8 cellular contexts compared by ENCODE assay signal in the genomic region with DNA sequence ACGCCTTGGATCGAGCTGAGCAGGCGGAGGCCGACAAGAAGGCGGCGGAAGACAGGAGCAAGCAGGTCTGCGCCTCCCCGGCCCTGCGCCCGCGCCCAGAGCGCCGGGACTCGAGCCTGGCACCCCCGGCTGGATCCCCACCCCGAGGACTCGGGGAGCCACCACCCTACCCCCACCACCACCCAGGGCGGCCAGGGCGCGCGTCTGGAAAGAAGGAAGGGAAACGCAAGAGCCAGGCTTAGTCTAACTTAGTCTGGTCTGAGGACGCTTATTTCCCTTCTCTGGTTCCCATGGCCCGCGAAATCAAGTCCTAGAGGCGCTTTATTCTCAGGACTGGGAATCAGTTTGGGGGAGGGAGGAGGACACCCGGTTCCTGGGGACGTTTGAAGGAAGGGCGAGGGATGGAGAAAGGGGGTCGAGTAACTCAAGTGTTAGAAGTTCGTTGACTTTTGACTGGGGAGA. TPM values are rescaled to one million over a fixed set of nuclear protein-coding genes. Genes with fewer than 3 reads are reported as not detected.
DNase-seq lines count a peak whose midpoint lies in the region; ATAC-seq and TF ChIP-seq lines count a peak whose summit lies in the region.

No MANE protein-coding gene starts in this region.

- H3K27ac ChIP-seq in coronary artery (peak overlapping the region; percentile 88 to 98), upper lobe of right lung (peak overlapping the region; percentile 78)

- peak overlapping the region; percentile 37 for H3K4me3 Mint-ChIP-seq in activated naive CD4-positive, alpha-beta T cell treated with anti-CD3 and anti-CD28 coated beads for 36 hours
- peak overlapping the region; percentile 81 for H3K4me3 Mint-ChIP-seq in memory B cell

- CTCF ChIA-PET in activated naive CD4-positive, alpha-beta T cell treated with anti-CD3 and anti-CD28 coated beads for 36 hours (lab: Charles Lee): no interaction called here

- intact Hi-C loops in activated naive CD4-positive, alpha-beta T cell treated with anti-CD3 and anti-CD28 coated beads for 36 hours (cut with micrococcal nuclease): no loop called here
- intact Hi-C loops in upper lobe of right lung (cut with DNase I): no loop called here

- H3K4me3 ChIP-seq in coronary artery (peak overlapping the region; percentile 94), upper lobe of right lung (peak overlapping the region; percentile 63)

- peaks cover 35% of the 10 kb centered on the region for H3K27me3 ChIP-seq in upper lobe of right lung

- no peak for TF ChIP-seq CTCF in coronary artery (IDR thresholded peaks at IDR 0.05)
- TF ChIP-seq CTCF in upper lobe of right lung (IDR thresholded peaks at IDR 0.05): no peak

- peaks cover 3% of the 10 kb centered on the region for H3K36me3 ChIP-seq in upper lobe of right lung

- H3K4me1 ChIP-seq in upper lobe of right lung: peaks cover 17% of the 10 kb centered on the region

- peaks cover 50% of the 10 kb centered on the region for H3K27me3 Mint-ChIP-seq in activated naive CD4-positive, alpha-beta T cell treated with anti-CD3 and anti-CD28 coated beads for 36 hours (ENCODE audit: low read depth)
- peaks cover 32% of the 10 kb centered on the region for H3K27me3 Mint-ChIP-seq in memory B cell

- H3K9me3 ChIP-seq in upper lobe of right lung: no peaks in the 10 kb centered on the region

- no peak for DNase-seq in activated naive CD4-positive, alpha-beta T cell treated with anti-CD3 and anti-CD28 coated beads for 36 hours
- no peak for DNase-seq in activated naive CD4-positive, alpha-beta T cell treated with anti-CD3 and anti-CD28 coated beads, Interleukin-2, amount 50 U/mL, for 16 hours
- DNase-seq in coronary artery (ENCODE audit: low spot score) (no peak), memory B cell (ENCODE audit: low spot score in 2 of 2) (peak in 1 of 2 donors; percentile 26), upper lobe of right lung (peak; percentile 71), mesenteric fat pad (ENCODE audit: low spot score) (no peak), NCI-H2107 treated with DMSO at 0.1 percent for 48 hours (lab: John Stamatoyannopoulos, UW; ENCODE audit: unreplicated experiment) (no peak), SW 1271 (lab: John Stamatoyannopoulos, UW) (no peak)

- no peak for ATAC-seq in memory B cell (ENCODE audit: low read depth)
- ATAC-seq in upper lobe of right lung: peak; percentile 3

- no peaks in the 10 kb centered on the region for H3K36me3 Mint-ChIP-seq in activated naive CD4-positive, alpha-beta T cell treated with anti-CD3 and anti-CD28 coated beads for 36 hours (ENCODE audit: low read depth)
- H3K36me3 Mint-ChIP-seq in memory B cell: peaks cover 2% of the 10 kb centered on the region

- H3K4me1 Mint-ChIP-seq in activated naive CD4-positive, alpha-beta T cell treated with anti-CD3 and anti-CD28 coated beads for 36 hours (ENCODE audit: low read depth): peaks cover 13% of the 10 kb centered on the region
- peaks cover 15% of the 10 kb centered on the region for H3K4me1 Mint-ChIP-seq in memory B cell

- no peaks in the 10 kb centered on the region for H3K9me3 Mint-ChIP-seq in activated naive CD4-positive, alpha-beta T cell treated with anti-CD3 and anti-CD28 coated beads for 36 hours
- no peaks in the 10 kb centered on the region for H3K9me3 Mint-ChIP-seq in memory B cell

- H3K27ac Mint-ChIP-seq in activated naive CD4-positive, alpha-beta T cell treated with anti-CD3 and anti-CD28 coated beads for 36 hours: no peak overlapping the region
- no peak overlapping the region for H3K27ac Mint-ChIP-seq in memory B cell

RNA-seq across cellular contexts. Expression of gene TPM1, which starts 0.4 kb away (rescaled TPM):
- total RNA-seq in activated naive CD4-positive, alpha-beta T cell treated with anti-CD3 and anti-CD28 coated beads for 36 hours: 10 to 100 TPM; 10.5 to 10.7 TPM
- 229 TPM for total RNA-seq in upper lobe of right lung
- total RNA-seq in mesenteric fat pad: 154 TPM

Comparison
In these comparisons a context has a peak if more than half of its experiments do, and no peak if none do; other contexts are left out.
1. RNA of gene TPM1, which starts 0.4 kb away (total RNA-seq): 229 TPM in upper lobe of right lung (single experiment) and 154 TPM in mesenteric fat pad (single experiment); 10.5 to 10.7 TPM in activated naive CD4-positive, alpha-beta T cell treated with anti-CD3 and anti-CD28 coated beads for 36 hours; every median in the first group is over 10 times any median in the second.